8 cellular contexts compared by ENCODE assay signal in genomic region chr4:81504685-81505598, GRCh38. TPM values are rescaled to one million over a fixed set of nuclear protein-coding genes. Genes with fewer than 3 reads are reported as not detected.
DNase-seq lines count a peak whose midpoint lies in the region; ATAC-seq and TF ChIP-seq lines count a peak whose summit lies in the region.

No MANE protein-coding gene starts in this region.

- TF ChIP-seq POLR2A in erythroblast (IDR thresholded peaks at IDR 0.05; ENCODE audit: low read length) = peak; percentile 38

- no peaks in the 10 kb centered on the region for H3K9me3 Mint-ChIP-seq in Calu3 (ENCODE audit: low read depth, unreplicated experiment)

- H3K4me1 Mint-ChIP-seq in Calu3 (ENCODE audit: low read depth, unreplicated experiment) = no peaks in the 10 kb centered on the region

- peak; percentile 20 to 70 for DNase-seq in activated CD4-positive, alpha-beta T cell treated with anti-CD3 and anti-CD28 coated beads, Interleukin-2, amount 50 U/mL, for 24 hours (ENCODE audit: low read depth in 1 of 2, low spot score in 1 of 2)
- DNase-seq in erythroblast (lab: John Stamatoyannopoulos, UW) = peak; percentile 59 to 64
- no peak for DNase-seq in middle frontal gyrus (ENCODE audit: extremely low spot score, low spot score)
- no peak for DNase-seq in Calu3

- intact Hi-C loops in Calu3 (cut with micrococcal nuclease; ENCODE audit: unreplicated experiment) = no loop called here

- no TSS peak for BruUV-seq in Calu3 (replicated peaks; lab: Mats Ljungman, UMichigan)

- no peak overlapping the region for H3K27ac Mint-ChIP-seq in Calu3 (ENCODE audit: unreplicated experiment)

- no peak overlapping the region for H3K4me3 Mint-ChIP-seq in Calu3 (ENCODE audit: low read depth, unreplicated experiment)

- peak; percentile 64 for ATAC-seq in GM18867 (IDR thresholded peaks at IDR 0.05; ENCODE audit: unreplicated experiment)
- peak; percentile 56 for ATAC-seq in HG03342 (IDR thresholded peaks at IDR 0.05; ENCODE audit: unreplicated experiment)
- no peak for ATAC-seq in SK-N-SH treated with all-trans-retinoic acid at 6 μM for 48 hours

- CTCF ChIA-PET in Calu3 (lab: Charles Lee) = no interaction called here

- no peaks in the 10 kb centered on the region for H3K27me3 Mint-ChIP-seq in Calu3 (ENCODE audit: unreplicated experiment)

- peak overlapping the region in 20 of 21 experiments; percentile 32 to 80 (median 62) for H3K27ac ChIP-seq in skin epidermis

- H3K36me3 Mint-ChIP-seq in Calu3 (ENCODE audit: insufficient read depth, unreplicated experiment) = no peaks in the 10 kb centered on the region

- no peak overlapping the region for H3K4me3 ChIP-seq in skin epidermis

- TF ChIP-seq CTCF in Calu3 (IDR thresholded peaks at IDR 0.05; ENCODE audit: unreplicated experiment) = no peak

TF ChIP-seq in SK-N-SH treated with all-trans-retinoic acid at 6 μM for 48 hours, 23 proteins besides CTCF, POLR2A, EP300 and RAD21:
- TF ChIP-seq TCF4 (CRISPR knock-in tag; IDR thresholded peaks at IDR 0.05; ENCODE audit: borderline replicate concordance) (no peak), ZFP30 (CRISPR knock-in tag; IDR thresholded peaks at IDR 0.05) (no peak), PATZ1 (CRISPR knock-in tag; IDR thresholded peaks at IDR 0.05; ENCODE audit: borderline replicate concordance) (no peak), CREB5 (CRISPR knock-in tag; IDR thresholded peaks at IDR 0.05; ENCODE audit: low read depth) (no peak), ESRRG (CRISPR knock-in tag; IDR thresholded peaks at IDR 0.05) (no peak), ZC3H10 (CRISPR knock-in tag; IDR thresholded peaks at IDR 0.05) (no peak), ZNF565 (CRISPR knock-in tag; conservative IDR thresholded peaks at IDR 0.05; ENCODE audit: low read depth) (no peak), CSDC2 (CRISPR knock-in tag; IDR thresholded peaks at IDR 0.05) (no peak), CSRNP3 (CRISPR knock-in tag; IDR thresholded peaks at IDR 0.05) (no peak), PPARA (CRISPR knock-in tag; IDR thresholded peaks at IDR 0.05; ENCODE audit: borderline replicate concordance) (no peak), GLIS3 (CRISPR knock-in tag; IDR thresholded peaks at IDR 0.05) (no peak), ZFP3 (CRISPR knock-in tag; IDR thresholded peaks at IDR 0.05) (no peak), ISL1 (CRISPR knock-in tag; IDR thresholded peaks at IDR 0.05) (no peak), ZNF8 (CRISPR knock-in tag; IDR thresholded peaks at IDR 0.05) (no peak)
TF ChIP-seq in SK-N-SH treated with all-trans-retinoic acid at 6 μM for 48 hours: peak in this region for 0.

RNA-seq across cellular contexts. Expression of gene RASGEF1B, which starts 33.2 kb away (rescaled TPM):
- 33.8 and 36.3 TPM in 2 replicates for total RNA-seq in Calu3 (2022)

Comparison
In these comparisons a context has a peak if more than half of its experiments do, and no peak if none do; other contexts are left out.
1. DNase-seq: peak in activated CD4-positive, alpha-beta T cell treated with anti-CD3 and anti-CD28 coated beads, Interleukin-2, amount 50 U/mL, for 24 hours (2 of 2) and erythroblast (2 of 2); none in middle frontal gyrus (single experiment) and Calu3 (single experiment).